ENCODE assay signal across 22 cellular contexts in genomic region chr10:18421726-18422293, GRCh38.
"Had no signal": no experiment of that assay in that cellular context is flagged by ENCODE, and none has a peak within 500 bp of the region (broad histone marks: within the 10 kb centered on the region; RNA-seq: fewer than 3 reads in every experiment).

No MANE protein-coding gene starts in this region.

- ATAC-seq: HepG2, K562, Right ventricle myocardium inferior had no signal

- H3K36me3 ChIP-seq: Peyer's patch, SJCRH30 had no signal

- H3K27me3 ChIP-seq: Peyer's patch, SJCRH30 had no signal

- H3K27ac ChIP-seq: KMS-11, PC-9, Peyer's patch, SJCRH30 had no signal

- DNase-seq: Kasumi-1, MM.1S, NCI-H1092, NCI-H1105 treated with DMSO at 0.1 percent for 48 hours, NCI-H1417 treated with DMSO at 0.1 percent for 48 hours, NCI-H146, NCI-H1694 treated with DMSO at 0.1 percent for 48 hours, NCI-H1930, NCI-H2081, NCI-H2107, NCI-H2227 treated with DMSO at 0.1 percent for 48 hours, NCI-H524, NCI-H526 treated with DMSO at 0.1 percent for 48 hours, NCI-H748 treated with DMSO at 0.1 percent for 48 hours, PC-9, Peyer's patch, SHP77 treated with DMSO at 0.1 percent for 48 hours, SJCRH30 had no signal

- H3K9me3 ChIP-seq: Peyer's patch, SJCRH30 had no signal

- H3K4me3 ChIP-seq: K562, PC-9, Peyer's patch, SJCRH30 had no signal

- H3K4me1 ChIP-seq: Peyer's patch, SJCRH30 had no signal
